9 cellular contexts compared by ENCODE assay signal in the genomic region with DNA sequence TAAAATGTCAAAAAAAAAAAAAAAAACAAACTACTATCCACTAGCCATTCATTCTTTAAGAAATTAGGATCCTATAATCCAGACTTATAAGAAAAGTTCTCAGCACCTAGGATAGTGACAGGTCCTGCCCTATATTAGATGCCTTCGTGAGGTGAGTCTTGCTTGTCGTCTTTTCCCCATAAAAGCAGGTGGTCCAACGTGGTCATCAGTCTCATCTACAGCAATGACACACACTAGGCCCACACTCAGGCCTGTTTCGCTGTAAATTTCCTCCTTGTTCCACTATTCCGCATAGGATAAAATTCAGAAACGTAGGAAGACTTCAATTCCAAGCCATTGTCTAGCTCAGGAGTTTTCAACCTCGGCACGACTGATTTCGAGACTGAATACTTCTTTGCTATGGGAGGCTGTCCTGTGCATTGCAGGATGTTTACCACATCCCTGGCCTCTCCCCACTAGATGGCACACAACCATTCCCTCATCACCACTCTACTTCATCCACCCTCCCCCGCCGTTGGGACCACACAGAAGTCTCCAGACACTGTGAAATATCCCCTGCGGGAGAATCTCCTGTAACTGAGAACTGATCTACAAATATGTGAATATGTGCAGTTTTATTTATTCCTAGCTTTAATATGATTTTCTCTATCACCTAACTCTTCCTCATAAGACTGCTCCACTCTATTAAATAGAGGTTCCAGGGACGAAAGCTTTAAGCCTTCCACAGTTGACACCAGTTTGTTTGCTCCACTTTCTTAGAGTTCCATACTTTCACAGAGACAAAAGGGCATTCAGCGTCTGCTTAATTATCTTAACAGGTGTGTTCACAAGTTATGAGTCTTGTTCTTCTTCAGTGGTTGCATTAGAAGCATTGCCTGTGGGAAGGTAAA.
DNase-seq lines count a peak whose midpoint lies in the region; ATAC-seq and TF ChIP-seq lines count a peak whose summit lies in the region.
"Had no signal": no experiment of that assay in that cellular context is flagged by ENCODE, and none has a peak within 500 bp of the region (broad histone marks: within the 10 kb centered on the region; RNA-seq: fewer than 3 reads in every experiment).

No MANE protein-coding gene starts in this region.

- peaks cover 13% of the 10 kb centered on the region for H3K9me3 Mint-ChIP-seq in activated CD4-positive, alpha-beta memory T cell treated with anti-CD3 and anti-CD28 coated beads for 36 hours

- peak overlapping the region; percentile 9 for H2AFZ ChIP-seq in smooth muscle cell (ENCODE audit: low read depth)

- WGBS in smooth muscle cell (ENCODE audit: low lambda C conversion rate), result 34% methylated on average over 14 of the region's 14 CpGs

- H3K79me2 ChIP-seq in smooth muscle cell (ENCODE audit: low read depth), result no peaks in the 10 kb centered on the region

- H3K4me2 ChIP-seq in smooth muscle cell, result no peak overlapping the region

- H3K4me3 ChIP-seq in smooth muscle cell, result no peak overlapping the region

- H3K27ac ChIP-seq in smooth muscle cell (ENCODE audit: low read depth), result no peak overlapping the region

- POLR2A ChIA-PET in activated CD4-positive, alpha-beta memory T cell treated with anti-CD3 and anti-CD28 coated beads for 36 hours (lab: Charles Lee), result no interaction called here

- H3K27ac Mint-ChIP-seq in activated CD4-positive, alpha-beta memory T cell treated with anti-CD3 and anti-CD28 coated beads for 36 hours, result no peak overlapping the region

- H3K4me1 ChIP-seq in smooth muscle cell (ENCODE audit: low read depth), result peaks cover 14% of the 10 kb centered on the region

- CTCF ChIA-PET in activated CD4-positive, alpha-beta memory T cell treated with anti-CD3 and anti-CD28 coated beads for 36 hours (lab: Charles Lee), result no interaction called here

- no peak overlapping the region for H3K9ac ChIP-seq in smooth muscle cell (ENCODE audit: low read depth)

- H3K36me3 Mint-ChIP-seq in activated CD4-positive, alpha-beta memory T cell treated with anti-CD3 and anti-CD28 coated beads for 36 hours, result no peaks in the 10 kb centered on the region

- H3K4me1 Mint-ChIP-seq in activated CD4-positive, alpha-beta memory T cell treated with anti-CD3 and anti-CD28 coated beads for 36 hours (ENCODE audit: low read depth), result no peaks in the 10 kb centered on the region
- H3K4me1 Mint-ChIP-seq: central memory CD8-positive, alpha-beta T cell had no signal

- no peaks in the 10 kb centered on the region for H3K27me3 ChIP-seq in smooth muscle cell (ENCODE audit: low read depth)

- DNase-seq in COR-L47 (lab: John Stamatoyannopoulos, UW) (peak; percentile 74), RKO (ENCODE audit: low spot score) (peak; percentile 63), head of caudate nucleus (peak in 39 of 42 donors; percentile 11 to 78 (median 41)), smooth muscle cell (lab: John Stamatoyannopoulos, UW; ENCODE audit: unreplicated experiment) (no peak)
- DNase-seq in activated CD4-positive, alpha-beta memory T cell treated with anti-CD3 and anti-CD28 coated beads for 36 hours, result no peak

- H3K4me3 Mint-ChIP-seq in activated CD4-positive, alpha-beta memory T cell treated with anti-CD3 and anti-CD28 coated beads for 36 hours, result no peak overlapping the region
- H3K4me3 Mint-ChIP-seq: central memory CD8-positive, alpha-beta T cell had no signal

- no peaks in the 10 kb centered on the region for H3K9me3 ChIP-seq in smooth muscle cell (replicated peaks; ENCODE audit: low read depth)

- H3K36me3 ChIP-seq in smooth muscle cell (ENCODE audit: low read depth), result no peaks in the 10 kb centered on the region

- no peaks in the 10 kb centered on the region for H3F3A ChIP-seq in smooth muscle cell (ENCODE audit: low read depth)

- H3K27me3 Mint-ChIP-seq in activated CD4-positive, alpha-beta memory T cell treated with anti-CD3 and anti-CD28 coated beads for 36 hours, result no peaks in the 10 kb centered on the region
- H3K27me3 Mint-ChIP-seq: central memory CD8-positive, alpha-beta T cell had no signal

- TF ChIP-seq CTCF in smooth muscle cell (IDR thresholded peaks at IDR 0.05; ENCODE audit: borderline replicate concordance, insufficient read depth, poor library complexity, severe bottlenecking), result peak; percentile 34

- H4K20me1 ChIP-seq in smooth muscle cell (ENCODE audit: low read depth), result no peaks in the 10 kb centered on the region

- intact Hi-C loops in head of caudate nucleus (cut with DNase I), result loop anchor here (10.0 kb wide), 1 partner anchor 741 kb away; no protein-coding TSS in a partner anchor
- intact Hi-C loops in activated CD4-positive, alpha-beta memory T cell treated with anti-CD3 and anti-CD28 coated beads for 36 hours (cut with micrococcal nuclease), result no loop called here

- ATAC-seq in HG03354 (IDR thresholded peaks at IDR 0.05; ENCODE audit: poor library complexity, severe bottlenecking, unreplicated experiment) (peak; percentile 89), HG02678 (IDR thresholded peaks at IDR 0.05; ENCODE audit: unreplicated experiment) (no peak), HG03460 (IDR thresholded peaks at IDR 0.05; ENCODE audit: unreplicated experiment) (no peak)

Comparison
In these comparisons a context has a peak if more than half of its experiments do, and no peak if none do; other contexts are left out.
1. DNase-seq: peak in COR-L47 (single experiment), RKO (single experiment) and head of caudate nucleus (39 of 42); none in smooth muscle cell (single experiment) and activated CD4-positive, alpha-beta memory T cell treated with anti-CD3 and anti-CD28 coated beads for 36 hours (single experiment).